9 cellular contexts compared by ENCODE assay signal in the genomic region with DNA sequence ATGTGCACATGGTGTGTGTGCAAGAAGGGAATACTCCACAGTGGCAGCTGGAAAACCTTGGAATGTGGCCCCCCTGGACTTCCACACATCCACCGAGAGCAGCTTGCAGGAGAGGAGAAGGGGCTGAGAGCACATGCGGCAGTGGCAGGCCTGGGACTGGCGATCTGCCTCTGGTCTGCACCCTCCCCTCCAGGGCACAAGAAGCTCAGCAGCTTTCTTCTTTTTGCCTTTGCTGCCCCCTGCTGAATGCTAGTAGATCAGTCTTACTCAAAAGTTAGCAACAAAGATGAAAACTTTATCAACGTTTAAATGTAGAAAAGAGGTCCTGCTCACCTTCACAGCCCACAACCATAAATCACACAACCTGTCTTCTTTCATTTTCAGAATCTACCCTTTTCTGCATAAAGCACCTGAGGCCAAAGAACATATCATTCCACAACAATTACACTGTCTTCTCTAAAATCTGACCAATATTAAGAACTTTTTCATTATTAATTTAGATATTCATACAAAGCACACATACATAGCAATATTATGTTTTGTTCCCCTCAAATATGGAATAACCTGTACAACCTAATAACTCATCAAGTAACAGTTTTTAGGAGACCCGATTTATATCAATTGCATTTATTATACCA. TPM values are rescaled to one million over a fixed set of nuclear protein-coding genes. Genes with fewer than 3 reads are reported as not detected.
A peak's percentile ranks its signal among the peaks of the same experiment; 100 is the strongest.
DNase-seq lines count a peak whose midpoint lies in the region; ATAC-seq and TF ChIP-seq lines count a peak whose summit lies in the region.
"Had no signal": no experiment of that assay in that cellular context is flagged by ENCODE, and none has a peak within 500 bp of the region (broad histone marks: within the 10 kb centered on the region; RNA-seq: fewer than 3 reads in every experiment).

No MANE protein-coding gene starts in this region.

- intact Hi-C loops in left cardiac atrium (cut with DNase I): no loop called here

- H3K9ac ChIP-seq in adipocyte (ENCODE audit: low read length): no peak overlapping the region

- H3K4me1 ChIP-seq in adipocyte (ENCODE audit: control insufficient read depth, insufficient read depth, low read length): peaks cover 5% of the 10 kb centered on the region

- TF ChIP-seq CTCF in retinal pigment epithelial cell (conservative IDR thresholded peaks at IDR 0.05; ENCODE audit: low read depth, low read length): peak; percentile 71

- H3K4me3 ChIP-seq in adipocyte (ENCODE audit: low read length) (no peak overlapping the region), retinal pigment epithelial cell (ENCODE audit: low read length) (no peak overlapping the region)

- peak; percentile 76 for DNase-seq in D341Med (ENCODE audit: low spot score)
- DNase-seq in NCI-H2171 treated with DMSO at 0.1 percent for 48 hours (lab: John Stamatoyannopoulos, UW): peak; percentile 57
- DNase-seq in adipocyte (ENCODE audit: low read depth): peak; percentile 87
- no peak for DNase-seq in left cardiac atrium
- DNase-seq in retinal pigment epithelial cell (ENCODE audit: low read depth): peak; percentile 28
- DNase-seq in NCI-H1417 treated with DMSO at 0.1 percent for 48 hours (lab: John Stamatoyannopoulos, UW): no peak

- H3K36me3 ChIP-seq in adipocyte (ENCODE audit: control insufficient read depth, insufficient read depth, low read length, severe bottlenecking): peaks cover 55% of the 10 kb centered on the region

- H3K9me3 ChIP-seq in adipocyte (ENCODE audit: control insufficient read depth, low read length): no peaks in the 10 kb centered on the region

- ATAC-seq in GM21526 (IDR thresholded peaks at IDR 0.05; ENCODE audit: low FRiP score, unreplicated experiment) (peak; percentile 53), left cardiac atrium (peak; percentile 50 to 54), GM21528 (IDR thresholded peaks at IDR 0.05; ENCODE audit: low FRiP score, unreplicated experiment) (no peak)

- H3K27me3 ChIP-seq in adipocyte (replicated peaks; ENCODE audit: control insufficient read depth, insufficient read depth, low read length): no peaks in the 10 kb centered on the region

RNA-seq across cellular contexts. Expression of gene TGFBRAP1, which starts 34.6 kb away (rescaled TPM):
- 10 to 100 TPM; 11.2 to 12.7 TPM for total RNA-seq in left cardiac atrium

RNA-seq across cellular contexts. Expression of gene C2orf49, which starts 42.4 kb away (rescaled TPM):
- total RNA-seq in left cardiac atrium: 10 to 100 TPM; 15.6 to 16.2 TPM

RNA-seq across cellular contexts. Expression of gene GPR45, which starts 53.4 kb away (rescaled TPM):
- total RNA-seq in left cardiac atrium: not detected
- total RNA-seq: T-helper 2 cell treated with Interferon-gamma antibody and Interleukin-4, amounts not matched to agents 100 ng/mL and 5 ng/mL, for 36 hours had no signal

Comparison
In these comparisons a context has a peak if more than half of its experiments do, and no peak if none do; other contexts are left out.
1. DNase-seq: peak in D341Med (single experiment), NCI-H2171 treated with DMSO at 0.1 percent for 48 hours (single experiment), adipocyte (single experiment) and retinal pigment epithelial cell (single experiment); none in left cardiac atrium (single experiment) and NCI-H1417 treated with DMSO at 0.1 percent for 48 hours (single experiment).